ENCODE assay signal across 8 cellular contexts in the genomic region with DNA sequence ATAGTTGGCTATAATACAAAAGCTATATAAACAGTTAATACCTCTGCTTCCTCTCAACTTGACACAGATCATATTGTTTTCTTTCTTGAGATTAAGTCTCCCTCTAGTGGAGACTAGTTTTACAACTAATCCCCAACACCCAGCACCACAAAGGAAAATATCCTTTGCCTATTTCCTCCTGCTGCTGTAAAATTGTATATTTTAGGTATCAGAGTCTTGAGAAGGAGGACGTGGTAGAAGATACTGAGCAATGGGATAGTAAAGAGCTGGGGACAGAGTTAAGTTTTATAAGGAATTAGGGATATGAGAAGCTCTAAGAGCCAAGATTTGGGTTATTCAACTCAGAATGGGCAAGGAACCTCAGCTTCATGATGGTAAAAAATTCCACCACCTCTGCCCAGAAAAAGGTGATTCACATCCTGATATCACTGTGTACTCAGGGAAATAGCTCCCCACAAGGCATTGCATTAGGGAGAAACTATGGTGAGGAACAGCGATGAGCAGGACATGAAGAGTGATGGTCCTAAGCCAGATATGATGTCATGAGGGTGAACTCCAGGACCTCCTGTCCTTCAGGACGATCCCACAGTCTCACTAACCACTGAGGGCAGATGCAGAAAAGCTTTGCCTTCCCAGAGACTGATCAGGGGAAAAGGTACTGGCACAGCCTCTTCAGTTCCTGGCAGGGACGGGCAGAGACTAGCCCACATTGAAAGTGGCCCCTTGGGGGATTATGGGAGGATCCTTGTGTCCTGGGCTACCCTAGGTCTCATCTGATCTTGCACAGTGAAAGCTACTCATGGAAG. TPM values are rescaled to one million over a fixed set of nuclear protein-coding genes. Genes with fewer than 3 reads are reported as not detected.
DNase-seq lines count a peak whose midpoint lies in the region; ATAC-seq, FAIRE-seq and TF ChIP-seq lines count a peak whose summit lies in the region.

No MANE protein-coding gene starts in this region.

- H3K9ac ChIP-seq in fibroblast of lung (ENCODE audit: insufficient read depth, low read length) (no peak overlapping the region), neuronal stem cell (ENCODE audit: low read depth, low read length, poor library complexity) (no peak overlapping the region)

- ATAC-seq in A549 = peak; percentile 90 to 92
- ATAC-seq in HG02610 (IDR thresholded peaks at IDR 0.05; ENCODE audit: unreplicated experiment) = no peak
- ATAC-seq in GM21529 (IDR thresholded peaks at IDR 0.05; ENCODE audit: unreplicated experiment) = no peak

- no peak overlapping the region for H2BK5ac ChIP-seq in neuronal stem cell (ENCODE audit: low read length)

- POLR2A ChIA-PET in A549 (lab: Yijun Ruan, JAX) = interaction anchor here (0.9 to 1.4 kb wide), 3 partner anchors 157 to 191 kb away, joined by 4 to 8 read pairs (median 5); partner anchors contain the start of genes NDUFS2 and TOMM40L

- no peaks in the 10 kb centered on the region for H3K79me1 ChIP-seq in neuronal stem cell (ENCODE audit: low read depth, low read length)

- H4K8ac ChIP-seq in neuronal stem cell (ENCODE audit: low read depth, low read length) = no peak overlapping the region

- TF ChIP-seq CTCF in A549 (IDR thresholded peaks at IDR 0.05) = peak; percentile 81
- peak; percentile 46; the same call in 2 of the 3 replicates for TF ChIP-seq CTCF in GM12872 (IDR thresholded peaks at IDR 0.05; ENCODE audit: insufficient read depth, low read depth, low read length)
- TF ChIP-seq CTCF in fibroblast of lung (conservative IDR thresholded peaks at IDR 0.05 in 1 of 2, IDR thresholded peaks at IDR 0.05 in 1 of 2; ENCODE audit: low read depth in 1 of 2, low read length in 2 of 2) = peak; percentile 49 to 59

- DNase-seq in A549 (ENCODE audit: low read depth in 1 of 2, low spot score in 1 of 2) = peak; percentile 58 to 73
- DNase-seq in NCI-H1436 treated with DMSO at 0.1 percent for 48 hours (lab: John Stamatoyannopoulos, UW) = peak; percentile 15
- peak; percentile 62 for DNase-seq in SW480 (ENCODE audit: low spot score)
- DNase-seq in fibroblast of lung (ENCODE audit: low read depth in 2 of 2) = peak; percentile 77 to 80
- peak; percentile 29 for DNase-seq in neuronal stem cell (ENCODE audit: low spot score)

- no peak overlapping the region for H2BK120ac ChIP-seq in neuronal stem cell (ENCODE audit: low read depth, low read length)

- no peaks in the 10 kb centered on the region for H4K20me1 ChIP-seq in fibroblast of lung (ENCODE audit: control insufficient read depth, extremely low read depth, insufficient read depth, low read length)

- TF ChIP-seq RAD21 in A549 (conservative IDR thresholded peaks at IDR 0.05 in 1 of 2, IDR thresholded peaks at IDR 0.05 in 1 of 2) = peak; percentile 78 to 80

- FAIRE-seq in A549 (lab: Jason Lieb, UNC) = peak; percentile 93

- no peak overlapping the region for H2BK15ac ChIP-seq in neuronal stem cell (ENCODE audit: low read length)

- no peak overlapping the region for H4K91ac ChIP-seq in neuronal stem cell (ENCODE audit: low read depth, low read length, poor library complexity)

- no peaks in the 10 kb centered on the region for H3K27me3 ChIP-seq in fibroblast of lung (ENCODE audit: control insufficient read depth, insufficient read depth, low read length)
- H3K27me3 ChIP-seq in neuronal stem cell (ENCODE audit: control insufficient read depth in 3 of 3, insufficient read depth in 3 of 3, low read depth in 1 of 3, low read length in 3 of 3) = no peaks in the 10 kb centered on the region

- H3K14ac ChIP-seq in neuronal stem cell (ENCODE audit: low read length) = no peak overlapping the region

- no peaks in the 10 kb centered on the region for H3K79me2 ChIP-seq in fibroblast of lung (ENCODE audit: control insufficient read depth, insufficient read depth, low read length)

- H3K9me3 ChIP-seq in A549 = no peaks in the 10 kb centered on the region
- H3K9me3 ChIP-seq in fibroblast of lung (ENCODE audit: control insufficient read depth, insufficient read depth, low read depth, low read length) = no peaks in the 10 kb centered on the region
- no peaks in the 10 kb centered on the region for H3K9me3 ChIP-seq in neuronal stem cell (replicated peaks in 1 of 2; ENCODE audit: control insufficient read depth in 2 of 2, insufficient read depth in 1 of 2, low read depth in 1 of 2, low read length in 2 of 2)

- no peak overlapping the region for H3K4ac ChIP-seq in neuronal stem cell (ENCODE audit: low read length)

- H3K4me3 ChIP-seq in A549 (no peak overlapping the region), fibroblast of lung (replicated peaks in 1 of 4; ENCODE audit: control extremely low read depth in 1 of 4, insufficient read depth in 1 of 4, low read depth in 3 of 4, low read length in 4 of 4) (no peak overlapping the region), neuronal stem cell (ENCODE audit: low read length in 2 of 2) (no peak overlapping the region)

- H2BK12ac ChIP-seq in neuronal stem cell (ENCODE audit: low read length) = no peak overlapping the region

- peaks cover 11% of the 10 kb centered on the region for H3K4me1 ChIP-seq in A549
- H3K4me1 ChIP-seq in fibroblast of lung (ENCODE audit: control insufficient read depth, extremely low read depth, insufficient read depth, low read length) = peaks cover 5% of the 10 kb centered on the region
- H3K4me1 ChIP-seq in neuronal stem cell (ENCODE audit: control insufficient read depth in 2 of 2, insufficient read depth in 1 of 2, low read depth in 1 of 2, low read length in 2 of 2) = no peaks in the 10 kb centered on the region

- no peak overlapping the region for H3K23ac ChIP-seq in neuronal stem cell (ENCODE audit: low read depth, low read length, poor library complexity)

- TF ChIP-seq EP300 in A549 (IDR thresholded peaks at IDR 0.05) = no peak

- peak overlapping the region; percentile 81 for H2AFZ ChIP-seq in fibroblast of lung (ENCODE audit: low read length)
- peak overlapping the region; percentile 69 for H2AFZ ChIP-seq in neuronal stem cell (ENCODE audit: low read length)

- no peak overlapping the region for H3K18ac ChIP-seq in neuronal stem cell (ENCODE audit: low read length)

- TF ChIP-seq POLR2A in A549 (IDR thresholded peaks at IDR 0.05; ENCODE audit: low read length) = no peak

- H3K27ac ChIP-seq in A549 (peak overlapping the region; percentile 61 to 73), fibroblast of lung (ENCODE audit: insufficient read depth, low read length) (peak overlapping the region; percentile 54), neuronal stem cell (replicated peaks; ENCODE audit: low read length) (no peak overlapping the region)

- H2AK5ac ChIP-seq in neuronal stem cell (ENCODE audit: low read depth, low read length) = no peak overlapping the region

- H3K36me3 ChIP-seq in fibroblast of lung (ENCODE audit: control insufficient read depth, insufficient read depth, low read length) (no peaks in the 10 kb centered on the region), neuronal stem cell (replicated peaks in 1 of 2; ENCODE audit: control insufficient read depth in 2 of 2, insufficient read depth in 2 of 2, low read length in 2 of 2) (no peaks in the 10 kb centered on the region)

- H3K4me2 ChIP-seq in A549 = peak overlapping the region; percentile 54
- peak overlapping the region; percentile 68 for H3K4me2 ChIP-seq in fibroblast of lung (ENCODE audit: extremely low read depth, insufficient read depth, low read length)
- no peak overlapping the region for H3K4me2 ChIP-seq in neuronal stem cell (ENCODE audit: insufficient read depth, low read length, poor library complexity, severe bottlenecking)

- 13% methylated on average over 4 of the region's 4 CpGs for WGBS in A549 (ENCODE audit: missing lambda C conversion rate)
- WGBS in neuronal stem cell (ENCODE audit: extremely low coverage in 2 of 2, insufficient read length in 2 of 2, insufficient replicate concordance in 1 of 2), 2 donors = no CpG with 5 or more reads among the region's 4 CpGs

- CTCF ChIA-PET in A549 (lab: Yijun Ruan, JAX) = interaction anchor here (0.7 to 12.9 kb wide), 48 partner anchors 9 to 284 kb away, joined by 3 to 268 read pairs (median 6); partner anchors contain the start of genes ADAMTS4, APOA2, CFAP126 and FCER1G

TF ChIP-seq in A549, 52 proteins besides CTCF, POLR2A, EP300 and RAD21:
- no peak for TF ChIP-seq FOSL2 (IDR thresholded peaks at IDR 0.05)
- TF ChIP-seq FOSL2 (CRISPR knock-in tag; IDR thresholded peaks at IDR 0.05) = peak; percentile 29; the same call in 1 of the 2 replicates
- no peak for TF ChIP-seq JUNB (IDR thresholded peaks at IDR 0.05)
- TF ChIP-seq GATA3 (IDR thresholded peaks at IDR 0.05; ENCODE audit: borderline replicate concordance) = no peak
- TF ChIP-seq NR3C1 (IDR thresholded peaks at IDR 0.05) = no peak
- TF ChIP-seq NFE2L2 (conservative IDR thresholded peaks at IDR 0.05; ENCODE audit: low read length) = no peak
- peak; percentile 62 for TF ChIP-seq SMC3 (IDR thresholded peaks at IDR 0.05)
- TF ChIP-seq HOXB13 (CRISPR knock-in tag; IDR thresholded peaks at IDR 0.05; ENCODE audit: low read depth) = no peak
- TF ChIP-seq KDM1A (IDR thresholded peaks at IDR 0.05; ENCODE audit: low read depth) = no peak
- no peak for TF ChIP-seq PHF8 (IDR thresholded peaks at IDR 0.05; ENCODE audit: borderline replicate concordance, low read depth)

RNA-seq across cellular contexts. Expression of gene CFAP126, which starts 14.7 kb away (rescaled TPM):
- polyA plus RNA-seq in A549 (2011; rRNA removed) (not detected in 2 replicates), A549 (2017; fragmentation: RNase III; extraction: RNeasy Plus Mini Kit Qiagen cat#74134 plus additional on column Dnase treatment) (not detected in 3 replicates), fibroblast of lung (not detected in 2 replicates)
- polyA plus RNA-seq in A549 (2012; cell fraction: cytosol; rRNA removed) = not detected in 2 replicates
- not detected in 2 replicates for polyA plus RNA-seq in A549 (2012; cell fraction: nucleus; rRNA removed)
- polyA minus RNA-seq in A549 (2011; rRNA and poly(A)+ RNA removed) = not detected in 2 replicates
- total RNA-seq in fibroblast of lung = not detected in 2 replicates
- not detected in 2 replicates for polyA plus RNA-seq in fibroblast of lung (2012)
- not detected in 2 replicates for polyA minus RNA-seq in fibroblast of lung (ENCODE audit: low replicate concordance)
- polyA plus RNA-seq in neuronal stem cell (2013, experiment 1 of 2) = not detected
- polyA plus RNA-seq in neuronal stem cell (2013, experiment 2 of 2) = not detected

Comparison
In these comparisons a context has a peak if more than half of its experiments do, and no peak if none do; other contexts are left out.
1. ATAC-seq: peak in A549 (2 of 2); none in HG02610 (single experiment) and GM21529 (single experiment).
2. DNase-seq: peak in every context shown above with its lines; median percentile 78 in fibroblast of lung; 66 in A549; 62 in SW480; 29 in neuronal stem cell; 15 in NCI-H1436 treated with DMSO at 0.1 percent for 48 hours.
3. Peak in every context shown above with its lines, with median percentiles within 50 percentile points of each other: CTCF ChIP-seq.